19 cellular contexts compared by ENCODE assay signal in genomic region chr2:240308111-240308651, GRCh38.
DNase-seq lines count a peak whose midpoint lies in the region; ATAC-seq, FAIRE-seq and TF ChIP-seq lines count a peak whose summit lies in the region.
"Had no signal": no experiment of that assay in that cellular context is flagged by ENCODE, and none has a peak within 500 bp of the region (broad histone marks: within the 10 kb centered on the region; RNA-seq: fewer than 3 reads in every experiment).

No MANE protein-coding gene starts in this region.

- no peaks in the 10 kb centered on the region for H3K79me2 ChIP-seq in HepG2 (ENCODE audit: insufficient read depth, low read length)

- TF ChIP-seq POLR2A in HepG2 (IDR thresholded peaks at IDR 0.05; ENCODE audit: insufficient read depth in 1 of 2, low read depth in 2 of 2, low read length in 2 of 2), result no peak

- no peak overlapping the region for H3K27ac Mint-ChIP-seq in activated CD4-positive, alpha-beta memory T cell treated with anti-CD3 and anti-CD28 coated beads, Interleukin-2, amount 10 ng/mL, durations not matched to agents 7 days and 5 days

- H3K4me1 ChIP-seq in Panc1 (ENCODE audit: control insufficient read depth, insufficient read depth, low read length), result no peaks in the 10 kb centered on the region
- no peaks in the 10 kb centered on the region for H3K4me1 ChIP-seq in HepG2 (ENCODE audit: insufficient read depth, low read length)

- intact Hi-C loops in Panc1 (cut with micrococcal nuclease; ENCODE audit: unreplicated experiment), result no loop called here
- intact Hi-C loops in HepG2 (cut with micrococcal nuclease; ENCODE audit: unreplicated experiment), result no loop called here
- intact Hi-C loops in sciatic nerve (cut with DNase I), result no loop called here

- CTCF ChIA-PET in Panc1 (lab: Charles Lee) (interaction anchor here (0.7 kb wide), 1 partner anchor 10 kb away, joined by 3 read pairs; no protein-coding TSS in a partner anchor), HepG2 (lab: Yijun Ruan, JAX; ENCODE audit: low intra/inter-chr PET ratio, low total read pairs) (no interaction called here)
- CTCF ChIA-PET in activated CD4-positive, alpha-beta memory T cell treated with anti-CD3 and anti-CD28 coated beads, Interleukin-2, amount 10 ng/mL, durations not matched to agents 7 days and 5 days (lab: Charles Lee), result no interaction called here

- TF ChIP-seq CTCF in Panc1 (IDR thresholded peaks at IDR 0.05) (no peak), HepG2 (CRISPR knock-in tag; IDR thresholded peaks at IDR 0.05) (no peak)

- in situ Hi-C loops in Panc1 (cut with HindIII; ENCODE audit: low pct_unique_long_range_greater_than_20kb, low sequenced_read_pairs) (no loop called here), HepG2 (cut with HindIII; ENCODE audit: extremely low pct_ligation_motif_present, low pct_unique_long_range_greater_than_20kb) (no loop called here)

- H3K27me3 ChIP-seq in Panc1 (ENCODE audit: control insufficient read depth, insufficient read depth, low read length) (no peaks in the 10 kb centered on the region), HepG2 (ENCODE audit: control insufficient read depth in 1 of 2, insufficient read depth in 2 of 2, low read length in 2 of 2) (peaks cover 6 to 55% of the 10 kb centered on the region in 2 experiments)

- POLR2A ChIA-PET in Panc1 (lab: Charles Lee), result no interaction called here
- POLR2A ChIA-PET in HepG2 (lab: Yijun Ruan, JAX), result no interaction called here
- POLR2A ChIA-PET in activated CD4-positive, alpha-beta memory T cell treated with anti-CD3 and anti-CD28 coated beads, Interleukin-2, amount 10 ng/mL, durations not matched to agents 7 days and 5 days (lab: Charles Lee), result no interaction called here

- H3K4me3 Mint-ChIP-seq in activated CD4-positive, alpha-beta memory T cell treated with anti-CD3 and anti-CD28 coated beads, Interleukin-2, amount 10 ng/mL, durations not matched to agents 7 days and 5 days, result no peak overlapping the region

- no peak for FAIRE-seq in HepG2 (lab: Jason Lieb, UNC)

- no peak overlapping the region for H3K4me2 ChIP-seq in HepG2 (ENCODE audit: low read depth, low read length)
- H3K4me2 ChIP-seq: KMS-11 had no signal

- peak; percentile 43; the same call in 1 of the 2 replicates for ATAC-seq in Panc1
- ATAC-seq in HepG2, result peak; percentile 44
- peak; percentile 22 for ATAC-seq in sciatic nerve
- ATAC-seq in HG02571 (IDR thresholded peaks at IDR 0.05; ENCODE audit: unreplicated experiment), result no peak
- ATAC-seq: PC-3 had no signal

- H3K9ac ChIP-seq in HepG2 (ENCODE audit: insufficient read depth, low read depth, low read length), result no peak overlapping the region
- H3K9ac ChIP-seq: KMS-11 had no signal

- H3K27ac ChIP-seq in Panc1 (ENCODE audit: low read length) (no peak overlapping the region), HepG2 (ENCODE audit: extremely low read length, insufficient read depth, low read length) (no peak overlapping the region)
- H3K27ac ChIP-seq: C4-2B, KMS-11, RWPE1 had no signal

- H3K4me1 Mint-ChIP-seq in activated CD4-positive, alpha-beta memory T cell treated with anti-CD3 and anti-CD28 coated beads, Interleukin-2, amount 10 ng/mL, durations not matched to agents 7 days and 5 days, result no peaks in the 10 kb centered on the region

- H3K4me3 ChIP-seq in Panc1 (ENCODE audit: low read depth in 2 of 2, low read length in 2 of 2) (no peak overlapping the region), HepG2 (replicated peaks in 1 of 3; ENCODE audit: insufficient read depth in 1 of 3, low read depth in 2 of 3, low read length in 3 of 3) (no peak overlapping the region)

- no peaks in the 10 kb centered on the region for H3K36me3 ChIP-seq in Panc1 (ENCODE audit: control insufficient read depth, insufficient read depth, low read length)
- no peaks in the 10 kb centered on the region for H3K36me3 ChIP-seq in HepG2 (replicated peaks in 1 of 2; ENCODE audit: control insufficient read depth in 1 of 2, insufficient read depth in 2 of 2, low read length in 2 of 2)

- TF ChIP-seq RAD21 in HepG2 (CRISPR knock-in tag; IDR thresholded peaks at IDR 0.05), result no peak

- H4K20me1 ChIP-seq in HepG2 (ENCODE audit: insufficient read depth, low read length), result peaks cover 4% of the 10 kb centered on the region; the same call in 1 of the 2 replicates

- WGBS in HepG2 (ENCODE audit: low lambda C conversion rate), result 29% methylated on average over 16 of the region's 17 CpGs

- no peaks in the 10 kb centered on the region for H3K9me3 Mint-ChIP-seq in activated CD4-positive, alpha-beta memory T cell treated with anti-CD3 and anti-CD28 coated beads, Interleukin-2, amount 10 ng/mL, durations not matched to agents 7 days and 5 days

- H2AFZ ChIP-seq in HepG2 (ENCODE audit: low read length), result no peak overlapping the region

- H3K9me3 ChIP-seq in Panc1 (ENCODE audit: control insufficient read depth, insufficient read depth, low read depth, low read length), result no peaks in the 10 kb centered on the region
- H3K9me3 ChIP-seq in HepG2 (ENCODE audit: low read length), result no peaks in the 10 kb centered on the region

- TF ChIP-seq EP300 in HepG2 (IDR thresholded peaks at IDR 0.05; ENCODE audit: low read depth in 2 of 2, low read length in 2 of 2) (no peak), HepG2 (CRISPR knock-in tag; IDR thresholded peaks at IDR 0.05; ENCODE audit: borderline replicate concordance) (no peak)

- BruUV-seq in Panc1 (replicated peaks; lab: Mats Ljungman, UMichigan) (no TSS peak), HepG2 (replicated peaks; lab: Mats Ljungman, UMichigan) (no TSS peak)

- H3K27me3 Mint-ChIP-seq in activated CD4-positive, alpha-beta memory T cell treated with anti-CD3 and anti-CD28 coated beads, Interleukin-2, amount 10 ng/mL, durations not matched to agents 7 days and 5 days, result peaks cover 5% of the 10 kb centered on the region

- DNase-seq in D341Med (ENCODE audit: low spot score) (peak; percentile 17), Panc1 (ENCODE audit: low read depth, low spot score) (no peak), HepG2 (ENCODE audit: low spot score) (no peak), sciatic nerve (ENCODE audit: low spot score) (peak; percentile 31), kidney glomerular epithelial cell (lab: John Stamatoyannopoulos, UW) (no peak)
- no peak for DNase-seq in stimulated activated naive CD4-positive, alpha-beta T cell treated with Interleukin-2 at 50 U/mL for 16 hours (lab: John Stamatoyannopoulos, UW)
- DNase-seq in activated CD4-positive, alpha-beta memory T cell treated with anti-CD3 and anti-CD28 coated beads, Interleukin-2, amount 10 ng/mL, durations not matched to agents 7 days and 5 days, result no peak
- DNase-seq: DMS79 treated with DMSO at 0.1 percent for 48 hours, GOT3, NCI-H1436, NCI-H1930, NCI-H345, NCI-H526, PC-3, SIG-M5 had no signal

- H3K36me3 Mint-ChIP-seq in activated CD4-positive, alpha-beta memory T cell treated with anti-CD3 and anti-CD28 coated beads, Interleukin-2, amount 10 ng/mL, durations not matched to agents 7 days and 5 days (ENCODE audit: low read depth), result no peaks in the 10 kb centered on the region

TF ChIP-seq in HepG2, 621 proteins besides CTCF, POLR2A, EP300 and RAD21:
- TF ChIP-seq ZNF687 (CRISPR knock-in tag; IDR thresholded peaks at IDR 0.05) (0 out of 2 replicates have a peak, but pooled peaks have one; percentile 14), ZNF484 (CRISPR knock-in tag; IDR thresholded peaks at IDR 0.05; ENCODE audit: borderline replicate concordance, low read depth) (no peak), ZNF891 (CRISPR knock-in tag; IDR thresholded peaks at IDR 0.05) (0 out of 2 replicates have a peak, but pooled peaks have one; percentile 38), EHMT2 (IDR thresholded peaks at IDR 0.05; ENCODE audit: borderline replicate concordance, low read depth, low read length) (no peak), ZNF280B (CRISPR knock-in tag; IDR thresholded peaks at IDR 0.05; ENCODE audit: borderline replicate concordance) (0 out of 2 replicates have a peak, but pooled peaks have one; percentile 12), ZNF326 (CRISPR knock-in tag; IDR thresholded peaks at IDR 0.05; ENCODE audit: borderline replicate concordance) (no peak)

Comparison
In these comparisons a context has a peak if more than half of its experiments do, and no peak if none do; other contexts are left out.
1. DNase-seq: peak in D341Med (single experiment) and sciatic nerve (single experiment); none in Panc1 (single experiment), HepG2 (single experiment), kidney glomerular epithelial cell (single experiment), stimulated activated naive CD4-positive, alpha-beta T cell treated with Interleukin-2 at 50 U/mL for 16 hours (single experiment) and activated CD4-positive, alpha-beta memory T cell treated with anti-CD3 and anti-CD28 coated beads, Interleukin-2, amount 10 ng/mL, durations not matched to agents 7 days and 5 days (single experiment).